ENCODE assay signal across 21 cellular contexts in genomic region chr11:45052361-45052760, GRCh38.
"Had no signal": no experiment of that assay in that cellular context is flagged by ENCODE, and none has a peak within 500 bp of the region (broad histone marks: within the 10 kb centered on the region; RNA-seq: fewer than 3 reads in every experiment).

No MANE protein-coding gene starts in this region.

- H3K4me1 Mint-ChIP-seq: activated naive CD8-positive, alpha-beta T cell treated with anti-CD3 and anti-CD28 coated beads for 36 hours; activated T-helper 17 cell treated with anti-CD3 and anti-CD28 coated beads, Interleukin-2, amount 50 U/mL, for 72 hours had no signal

- H3K9me3 Mint-ChIP-seq: activated CD4-positive, alpha-beta memory T cell treated with anti-CD3 and anti-CD28 coated beads for 36 hours; activated naive CD8-positive, alpha-beta T cell treated with anti-CD3 and anti-CD28 coated beads for 36 hours; activated T-helper 17 cell treated with anti-CD3 and anti-CD28 coated beads, Interleukin-2, amount 50 U/mL, for 72 hours; natural killer cell treated with Interleukin-12 subunit alpha and Interleukin-12 subunit beta and Interleukin-15 and Interleukin-18, amount 100 ng/mL, for 72 hours had no signal

- H3K27me3 Mint-ChIP-seq: activated naive CD8-positive, alpha-beta T cell treated with anti-CD3 and anti-CD28 coated beads for 36 hours; stimulated activated naive CD8-positive, alpha-beta T cell treated with anti-CD3 and anti-CD28 coated beads, Interleukin-15, Interleukin-2, amounts not matched to agents 100 ng/mL and 50 ng/mL, for 24 hours had no signal

- H3K27ac ChIP-seq: cardiac muscle cell, epithelial cell of prostate, lower lobe of right lung, tibial nerve, uterus had no signal

- DNase-seq: activated B cell treated with CpG ODN at 0.5 μM for 24 hours; activated CD4-positive, alpha-beta memory T cell treated with anti-CD3 and anti-CD28 coated beads for 36 hours; activated CD4-positive, alpha-beta T cell treated with anti-CD3 and anti-CD28 coated beads for 4 hours; activated naive CD4-positive, alpha-beta T cell; activated naive CD8-positive, alpha-beta T cell treated with anti-CD3 and anti-CD28 coated beads for 36 hours; amniotic stem cell; foreskin melanocyte; hypothalamus; lower lobe of right lung; nucleus accumbens; posterior cingulate gyrus; stimulated activated CD4-positive, alpha-beta T cell treated with anti-CD3 and anti-CD28 coated beads, Interleukin-2, amount 100 ng/mL, for 24 hours; T-helper 9 cell; uterus had no signal

- H3K9me3 ChIP-seq: lower lobe of right lung, tibial nerve, uterus had no signal

- H3K4me3 Mint-ChIP-seq: activated B cell treated with CpG ODN at 0.5 μM for 24 hours; activated CD4-positive, alpha-beta memory T cell treated with anti-CD3 and anti-CD28 coated beads for 36 hours; activated naive CD8-positive, alpha-beta T cell treated with anti-CD3 and anti-CD28 coated beads for 36 hours; activated T-helper 17 cell treated with anti-CD3 and anti-CD28 coated beads, Interleukin-2, amount 50 U/mL, for 72 hours; natural killer cell treated with Interleukin-12 subunit alpha and Interleukin-12 subunit beta and Interleukin-15 and Interleukin-18, amount 100 ng/mL, for 72 hours; stimulated activated naive CD8-positive, alpha-beta T cell treated with anti-CD3 and anti-CD28 coated beads, Interleukin-15, Interleukin-2, amounts not matched to agents 100 ng/mL and 50 ng/mL, for 24 hours had no signal

- H3K36me3 ChIP-seq: cardiac muscle cell, lower lobe of right lung, tibial nerve, uterus had no signal

- H3K36me3 Mint-ChIP-seq: activated CD4-positive, alpha-beta memory T cell treated with anti-CD3 and anti-CD28 coated beads for 36 hours; activated naive CD8-positive, alpha-beta T cell treated with anti-CD3 and anti-CD28 coated beads for 36 hours; natural killer cell treated with Interleukin-12 subunit alpha and Interleukin-12 subunit beta and Interleukin-15 and Interleukin-18, amount 100 ng/mL, for 72 hours had no signal

- H3K27ac Mint-ChIP-seq: activated B cell treated with CpG ODN at 0.5 μM for 24 hours; activated CD4-positive, alpha-beta memory T cell treated with anti-CD3 and anti-CD28 coated beads for 36 hours; activated naive CD8-positive, alpha-beta T cell treated with anti-CD3 and anti-CD28 coated beads for 36 hours; activated T-helper 17 cell treated with anti-CD3 and anti-CD28 coated beads, Interleukin-2, amount 50 U/mL, for 72 hours; natural killer cell treated with Interleukin-12 subunit alpha and Interleukin-12 subunit beta and Interleukin-15 and Interleukin-18, amount 100 ng/mL, for 72 hours; stimulated activated naive CD8-positive, alpha-beta T cell treated with anti-CD3 and anti-CD28 coated beads, Interleukin-15, Interleukin-2, amounts not matched to agents 100 ng/mL and 50 ng/mL, for 24 hours had no signal

- H3K4me3 ChIP-seq: cardiac muscle cell, dorsolateral prefrontal cortex, lower lobe of right lung, tibial nerve, uterus had no signal

- H3K4me1 ChIP-seq: uterus had no signal

- H3K27me3 ChIP-seq: cardiac muscle cell, dorsolateral prefrontal cortex, tibial nerve, uterus had no signal
